9 cellular contexts compared by ENCODE assay signal in the genomic region with DNA sequence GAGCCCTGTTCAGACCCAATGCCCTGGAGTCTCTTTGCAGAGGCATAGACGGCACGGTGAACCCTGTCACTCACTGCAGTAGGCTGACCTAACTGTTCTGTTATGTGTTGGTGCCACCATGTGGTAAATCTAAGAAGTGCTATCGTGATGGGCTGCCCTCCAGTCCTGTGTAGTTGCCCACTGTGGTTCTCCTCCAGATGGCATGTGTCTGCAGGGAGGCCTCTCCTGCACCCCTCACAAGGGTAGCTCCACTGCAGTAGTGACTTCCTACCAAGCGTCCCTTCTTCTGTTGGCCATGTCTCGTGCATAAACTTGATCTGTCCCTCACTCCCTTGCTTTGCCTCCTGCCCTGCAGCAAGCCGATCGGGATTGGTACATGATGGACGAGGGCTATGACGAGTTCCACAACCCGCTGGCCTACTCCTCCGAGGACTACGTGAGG. TPM values are rescaled to one million over a fixed set of nuclear protein-coding genes. Genes with fewer than 3 reads are reported as not detected.
A peak's percentile ranks its signal among the peaks of the same experiment; 100 is the strongest.
DNase-seq lines count a peak whose midpoint lies in the region; ATAC-seq, FAIRE-seq and TF ChIP-seq lines count a peak whose summit lies in the region.
"Had no signal": no experiment of that assay in that cellular context is flagged by ENCODE, and none has a peak within 500 bp of the region (broad histone marks: within the 10 kb centered on the region; RNA-seq: fewer than 3 reads in every experiment).

No MANE protein-coding gene starts in this region.

- no peak overlapping the region for H2AFZ ChIP-seq in PC-3 (ENCODE audit: low read length)

- H3K4me1 ChIP-seq in PC-3 (ENCODE audit: insufficient read depth, low read length) (peaks cover 8% of the 10 kb centered on the region; the same call in 1 of the 2 replicates), right atrium auricular region (peaks cover 0 to 14% of the 10 kb centered on the region in 2 donors)

- TF ChIP-seq CTCF in HL-60 (IDR thresholded peaks at IDR 0.05; ENCODE audit: insufficient read depth, low read length) = peak; percentile 78
- TF ChIP-seq CTCF in PC-3 (conservative IDR thresholded peaks at IDR 0.05; ENCODE audit: low read depth, low read length) = peak; percentile 66
- peak; percentile 26 to 74 for TF ChIP-seq CTCF in right atrium auricular region (IDR thresholded peaks at IDR 0.05)

- H3K27ac Mint-ChIP-seq in activated naive CD8-positive, alpha-beta T cell treated with anti-CD3 and anti-CD28 coated beads, Interleukin-2, amount 10 ng/mL, durations not matched to agents 7 days and 5 days = no peak overlapping the region

- H3K27me3 Mint-ChIP-seq in activated naive CD8-positive, alpha-beta T cell treated with anti-CD3 and anti-CD28 coated beads, Interleukin-2, amount 10 ng/mL, durations not matched to agents 7 days and 5 days = no peaks in the 10 kb centered on the region

- BruUV-seq in PC-3 (replicated peaks; lab: Mats Ljungman, UMichigan) = no TSS peak

- peak; percentile 83 for FAIRE-seq in GM19239 (lab: Jason Lieb, UNC)
- FAIRE-seq: TTC549 had no signal

- H3K27me3 ChIP-seq in HL-60 (ENCODE audit: insufficient read depth, poor library complexity, severe bottlenecking) (no peaks in the 10 kb centered on the region), PC-3 (ENCODE audit: low read length) (no peaks in the 10 kb centered on the region), right atrium auricular region (no peaks in the 10 kb centered on the region)

- intact Hi-C loops in PC-3 (cut with micrococcal nuclease) = loop anchor here (1.0 to 10.0 kb wide), 2 partner anchors 33 to 95 kb away; partner anchors contain the start of genes DHODH and PKD1L3

- H3K36me3 Mint-ChIP-seq in activated naive CD8-positive, alpha-beta T cell treated with anti-CD3 and anti-CD28 coated beads, Interleukin-2, amount 10 ng/mL, durations not matched to agents 7 days and 5 days = peaks cover 14% of the 10 kb centered on the region

- no peak overlapping the region for H3K4me2 ChIP-seq in PC-3 (ENCODE audit: low read length)

- ATAC-seq in PC-3 = peak; percentile 90
- ATAC-seq in activated naive CD8-positive, alpha-beta T cell treated with anti-CD3 and anti-CD28 coated beads, Interleukin-2, amount 10 ng/mL, durations not matched to agents 7 days and 5 days (ENCODE audit: low read depth) = peak; percentile 84

- H3K4me3 ChIP-seq in HL-60 (replicated peaks; ENCODE audit: insufficient read depth, low read length) (no peak overlapping the region), PC-3 (ENCODE audit: low read length) (no peak overlapping the region), right atrium auricular region (no peak overlapping the region), skeletal muscle cell (ENCODE audit: low read depth, low read length) (no peak overlapping the region)

- H3K27ac ChIP-seq in HL-60 (replicated peaks) = no peak overlapping the region
- H3K27ac ChIP-seq in PC-3 (ENCODE audit: low read length) = no peak overlapping the region
- no peak overlapping the region for H3K27ac ChIP-seq in right atrium auricular region

- POLR2A ChIA-PET in PC-3 (lab: Charles Lee; ENCODE audit: unreplicated experiment) = no interaction called here
- POLR2A ChIA-PET in activated naive CD8-positive, alpha-beta T cell treated with anti-CD3 and anti-CD28 coated beads, Interleukin-2, amount 10 ng/mL, durations not matched to agents 7 days and 5 days (lab: Charles Lee) = no interaction called here

- H3K36me3 ChIP-seq in PC-3 (ENCODE audit: low read depth, low read length) (peaks cover 23% of the 10 kb centered on the region; the same call in 1 of the 2 replicates), right atrium auricular region (peaks cover 86% of the 10 kb centered on the region)

- H4K20me1 ChIP-seq in PC-3 (ENCODE audit: low read length) = no peaks in the 10 kb centered on the region

- CTCF ChIA-PET in PC-3 (lab: Charles Lee) = no interaction called here

- H3K9ac ChIP-seq in PC-3 (ENCODE audit: low read length) = no peak overlapping the region

- H3F3A ChIP-seq in PC-3 (ENCODE audit: low read length, unreplicated experiment) = no peaks in the 10 kb centered on the region

- DNase-seq in COLO668 (lab: John Stamatoyannopoulos, UW; ENCODE audit: unreplicated experiment) (peak; percentile 50), GM19239 (ENCODE audit: insufficient read length, low spot score) (peak; percentile 33), HL-60 (ENCODE audit: low read depth in 1 of 2, low spot score in 1 of 2) (peak; percentile 33 to 66), PC-3 (peak; percentile 63), right atrium auricular region (ENCODE audit: low spot score) (no peak), skeletal muscle cell (ENCODE audit: low read depth) (peak; percentile 7), GF-D8 (lab: John Stamatoyannopoulos, UW) (no peak)
- DNase-seq in activated naive CD8-positive, alpha-beta T cell treated with anti-CD3 and anti-CD28 coated beads, Interleukin-2, amount 10 ng/mL, durations not matched to agents 7 days and 5 days = peak; percentile 37

- peaks cover 20% of the 10 kb centered on the region for H3K79me2 ChIP-seq in PC-3 (ENCODE audit: low read length)

- no peaks in the 10 kb centered on the region for H3K9me3 Mint-ChIP-seq in activated naive CD8-positive, alpha-beta T cell treated with anti-CD3 and anti-CD28 coated beads, Interleukin-2, amount 10 ng/mL, durations not matched to agents 7 days and 5 days

- H3K4me3 Mint-ChIP-seq in activated naive CD8-positive, alpha-beta T cell treated with anti-CD3 and anti-CD28 coated beads, Interleukin-2, amount 10 ng/mL, durations not matched to agents 7 days and 5 days = no peak overlapping the region

- H3K9me3 ChIP-seq in PC-3 (ENCODE audit: low read length) (no peaks in the 10 kb centered on the region), right atrium auricular region (no peaks in the 10 kb centered on the region)

- no peaks in the 10 kb centered on the region for H3K9me2 ChIP-seq in PC-3 (replicated peaks; ENCODE audit: low read length)

- peaks cover 10% of the 10 kb centered on the region for H3K4me1 Mint-ChIP-seq in activated naive CD8-positive, alpha-beta T cell treated with anti-CD3 and anti-CD28 coated beads, Interleukin-2, amount 10 ng/mL, durations not matched to agents 7 days and 5 days

RNA-seq across cellular contexts. Expression of gene DHX38, which starts 5.8 kb away (rescaled TPM):
- total RNA-seq in PC-3 (2014; rRNA removed) (61.2 and 78.6 TPM in 2 replicates), right atrium auricular region (10 to 100 TPM; 34.4 to 41.6 TPM)
- 10 to 100 TPM; 86.9 to 95.5 TPM for total RNA-seq in activated naive CD8-positive, alpha-beta T cell treated with anti-CD3 and anti-CD28 coated beads, Interleukin-2, amount 10 ng/mL, durations not matched to agents 7 days and 5 days

RNA-seq across cellular contexts. Expression of gene TXNL4B, which starts 6.0 kb away (rescaled TPM):
- 7.9 and 9.6 TPM in 2 replicates for total RNA-seq in PC-3 (2014; rRNA removed)
- 10 to 100 TPM; 14.5 to 15.2 TPM for total RNA-seq in activated naive CD8-positive, alpha-beta T cell treated with anti-CD3 and anti-CD28 coated beads, Interleukin-2, amount 10 ng/mL, durations not matched to agents 7 days and 5 days
- 1 to 10 TPM; 3.9 to 7.0 TPM for total RNA-seq in right atrium auricular region

RNA-seq across cellular contexts. Expression of gene HPR, which starts 36.4 kb away (rescaled TPM):
- total RNA-seq in PC-3 (2014; rRNA removed) (not detected in 2 replicates), right atrium auricular region (10 to 100 TPM; 16.1 to 25.4 TPM)
- not detected for total RNA-seq in activated naive CD8-positive, alpha-beta T cell treated with anti-CD3 and anti-CD28 coated beads, Interleukin-2, amount 10 ng/mL, durations not matched to agents 7 days and 5 days

RNA-seq across cellular contexts. Expression of gene HP, which starts 45.1 kb away (rescaled TPM):
- not detected in 2 replicates for total RNA-seq in PC-3 (2014; rRNA removed)
- total RNA-seq in activated naive CD8-positive, alpha-beta T cell treated with anti-CD3 and anti-CD28 coated beads, Interleukin-2, amount 10 ng/mL, durations not matched to agents 7 days and 5 days = not detected
- total RNA-seq in right atrium auricular region = 1,000 to 10,000 TPM in 1 of 2 donors, 10 to 100 TPM in 1; 52.7 to 1,105 TPM

Comparison
In these comparisons a context has a peak if more than half of its experiments do, and no peak if none do; other contexts are left out.
1. DNase-seq: peak in COLO668 (single experiment), GM19239 (single experiment), HL-60 (2 of 2), PC-3 (single experiment), activated naive CD8-positive, alpha-beta T cell treated with anti-CD3 and anti-CD28 coated beads, Interleukin-2, amount 10 ng/mL, durations not matched to agents 7 days and 5 days (single experiment) and skeletal muscle cell (single experiment); none in right atrium auricular region (single experiment) and GF-D8 (single experiment).
2. RNA of gene HPR, which starts 36.4 kb away (total RNA-seq): 16.1 to 25.4 TPM in right atrium auricular region; not detected in PC-3 and not detected in activated naive CD8-positive, alpha-beta T cell treated with anti-CD3 and anti-CD28 coated beads, Interleukin-2, amount 10 ng/mL, durations not matched to agents 7 days and 5 days; every median in the first group is over 10 times any median in the second.
3. Peak in every context shown above with its lines, with median percentiles within 50 percentile points of each other: CTCF ChIP-seq.